ENCODE assay signal across 18 cellular contexts in genomic region chr10:103086799-103087198, GRCh38.
A peak's percentile ranks its signal among the peaks of the same experiment; 100 is the strongest.
DNase-seq lines count a peak whose midpoint lies in the region; ATAC-seq and TF ChIP-seq lines count a peak whose summit lies in the region.
"Had no signal": no experiment of that assay in that cellular context is flagged by ENCODE, and none has a peak within 500 bp of the region (broad histone marks: within the 10 kb centered on the region; RNA-seq: fewer than 3 reads in every experiment).

No MANE protein-coding gene starts in this region.

- TF ChIP-seq EP300 in esophagus muscularis mucosa (IDR thresholded peaks at IDR 0.05): no peak

- H3K4me3 Mint-ChIP-seq in WTC11: no peak overlapping the region
- H3K4me3 Mint-ChIP-seq: CD8-positive, alpha-beta memory T cell; H9 had no signal

- no peaks in the 10 kb centered on the region for H3K4me1 Mint-ChIP-seq in WTC11
- H3K4me1 Mint-ChIP-seq: CD8-positive, alpha-beta memory T cell; H9 had no signal

- no peak for TF ChIP-seq POLR2A in esophagus muscularis mucosa (IDR thresholded peaks at IDR 0.05; ENCODE audit: low read depth)

- TF ChIP-seq CTCF in GM13977 (IDR thresholded peaks at IDR 0.05; ENCODE audit: extremely low read depth, insufficient read depth, missing control alignments): peak; percentile 5
- TF ChIP-seq CTCF in WTC11 (IDR thresholded peaks at IDR 0.05): no peak
- TF ChIP-seq CTCF in esophagus muscularis mucosa (IDR thresholded peaks at IDR 0.05): no peak
- no peak for TF ChIP-seq CTCF in smooth muscle cell (IDR thresholded peaks at IDR 0.05; ENCODE audit: borderline replicate concordance, insufficient read depth, poor library complexity, severe bottlenecking)

- 95% methylated on average over 2 of the region's 2 CpGs for WGBS in esophagus muscularis mucosa
- 95% methylated on average over 2 of the region's 2 CpGs for WGBS in smooth muscle cell (ENCODE audit: low lambda C conversion rate)

- H3K4me1 ChIP-seq in esophagus muscularis mucosa: peaks cover 0 to 13% (median 6%) of the 10 kb centered on the region in 4 donors
- H3K4me1 ChIP-seq in smooth muscle cell (ENCODE audit: low read depth): no peaks in the 10 kb centered on the region
- H3K4me1 ChIP-seq: BLaER1 treated with 17β-estradiol and CSF1 and Interleukin-3, amounts not matched to agents 10 nM and 100 nM had no signal

- H3F3A ChIP-seq in smooth muscle cell (ENCODE audit: low read depth): peaks cover 16% of the 10 kb centered on the region

- POLR2A ChIA-PET in WTC11 (lab: Charles Lee): interaction anchor here (0.6 kb wide), 1 partner anchor 301 kb away, joined by 4 read pairs; no protein-coding TSS in a partner anchor

- no peak overlapping the region for H3K9ac ChIP-seq in smooth muscle cell (ENCODE audit: low read depth)
- H3K9ac ChIP-seq: BLaER1 treated with 17β-estradiol and CSF1 and Interleukin-3, amounts not matched to agents 10 nM and 100 nM; SK-N-SH had no signal

- DNase-seq in GM13977 (ENCODE audit: low spot score) (no peak), WTC11 (ENCODE audit: low spot score) (no peak), esophagus muscularis mucosa (ENCODE audit: extremely low spot score) (peak; percentile 21), smooth muscle cell (lab: John Stamatoyannopoulos, UW; ENCODE audit: unreplicated experiment) (no peak), Kasumi-1 (lab: John Stamatoyannopoulos, UW) (no peak), GM19240 (ENCODE audit: insufficient read length, low spot score) (no peak)
- DNase-seq: CD8-positive, alpha-beta memory T cell; H9; NCI-H1105 treated with DMSO at 0.1 percent for 48 hours; NCI-H1694; NCI-H2081 treated with DMSO at 0.1 percent for 48 hours; NCI-H510A; NCI-H774; Right ventricle myocardium superior; SK-N-SH had no signal

- H3K9me3 ChIP-seq in esophagus muscularis mucosa (no peaks in the 10 kb centered on the region), smooth muscle cell (replicated peaks; ENCODE audit: low read depth) (no peaks in the 10 kb centered on the region)
- H3K9me3 ChIP-seq: BLaER1 treated with 17β-estradiol and CSF1 and Interleukin-3, amounts not matched to agents 10 nM and 100 nM; SK-N-SH had no signal

- H3K4me3 ChIP-seq in esophagus muscularis mucosa (no peak overlapping the region), smooth muscle cell (no peak overlapping the region)
- H3K4me3 ChIP-seq: BLaER1 treated with 17β-estradiol and CSF1 and Interleukin-3, amounts not matched to agents 10 nM and 100 nM had no signal

- H4K20me1 ChIP-seq in smooth muscle cell (ENCODE audit: low read depth): no peaks in the 10 kb centered on the region

- CTCF ChIA-PET in WTC11 (lab: Charles Lee): interaction anchor here (0.6 to 2.6 kb wide), 6 partner anchors 26 to 169 kb away, joined by 3 to 25 read pairs (median 4); partner anchors contain the start of gene RPEL1

- H3K36me3 Mint-ChIP-seq in WTC11: peaks cover 48% of the 10 kb centered on the region

- H3K27me3 ChIP-seq in esophagus muscularis mucosa: no peaks in the 10 kb centered on the region
- no peaks in the 10 kb centered on the region for H3K27me3 ChIP-seq in smooth muscle cell (ENCODE audit: low read depth)
- H3K27me3 ChIP-seq: BLaER1 treated with 17β-estradiol and CSF1 and Interleukin-3, amounts not matched to agents 10 nM and 100 nM had no signal

- no peak overlapping the region for H3K27ac ChIP-seq in esophagus muscularis mucosa (replicated peaks in 1 of 4)
- H3K27ac ChIP-seq in smooth muscle cell (ENCODE audit: low read depth): peak overlapping the region; percentile 46
- H3K27ac ChIP-seq: BLaER1 treated with 17β-estradiol and CSF1 and Interleukin-3, amounts not matched to agents 10 nM and 100 nM had no signal

- no peaks in the 10 kb centered on the region for H3K27me3 Mint-ChIP-seq in WTC11 (ENCODE audit: low read depth)
- H3K27me3 Mint-ChIP-seq: CD8-positive, alpha-beta memory T cell had no signal

- no peaks in the 10 kb centered on the region for H3K79me2 ChIP-seq in smooth muscle cell (ENCODE audit: low read depth)

- in situ Hi-C loops in GM13977 (cut with MboI; ENCODE audit: low pct_unique_long_range_greater_than_20kb, low sequenced_read_pairs, unreplicated experiment): no loop called here

- no peak overlapping the region for H3K27ac Mint-ChIP-seq in WTC11

- no peak overlapping the region for H2AFZ ChIP-seq in smooth muscle cell (ENCODE audit: low read depth)

- ATAC-seq in WTC11: peak; percentile 60
- ATAC-seq in HG02610 (IDR thresholded peaks at IDR 0.05; ENCODE audit: unreplicated experiment): no peak
- ATAC-seq in HG03159 (IDR thresholded peaks at IDR 0.05; ENCODE audit: unreplicated experiment): no peak

- H3K9me3 Mint-ChIP-seq in WTC11: no peaks in the 10 kb centered on the region
- H3K9me3 Mint-ChIP-seq: CD8-positive, alpha-beta memory T cell; H9 had no signal

- intact Hi-C loops in esophagus muscularis mucosa (cut with DNase I): no loop called here

- H3K4me2 ChIP-seq in smooth muscle cell: no peak overlapping the region
- H3K4me2 ChIP-seq: BLaER1 treated with 17β-estradiol and CSF1 and Interleukin-3, amounts not matched to agents 10 nM and 100 nM; SK-N-SH had no signal

- peaks cover 44 to 97% (median 79%) of the 10 kb centered on the region in 4 donors for H3K36me3 ChIP-seq in esophagus muscularis mucosa
- peaks cover 4% of the 10 kb centered on the region for H3K36me3 ChIP-seq in smooth muscle cell (ENCODE audit: low read depth)

TF ChIP-seq in WTC11, 78 proteins besides CTCF, POLR2A, EP300 and RAD21:
- no peak for TF ChIP-seq NFYB (CRISPR knock-in tag; conservative IDR thresholded peaks at IDR 0.05; ENCODE audit: low read depth)
- no peak for TF ChIP-seq TCF7 (CRISPR knock-in tag; IDR thresholded peaks at IDR 0.05; ENCODE audit: low read depth)
- no peak for TF ChIP-seq CREB1 (CRISPR knock-in tag; IDR thresholded peaks at IDR 0.05)
- TF ChIP-seq, protein P1, sequence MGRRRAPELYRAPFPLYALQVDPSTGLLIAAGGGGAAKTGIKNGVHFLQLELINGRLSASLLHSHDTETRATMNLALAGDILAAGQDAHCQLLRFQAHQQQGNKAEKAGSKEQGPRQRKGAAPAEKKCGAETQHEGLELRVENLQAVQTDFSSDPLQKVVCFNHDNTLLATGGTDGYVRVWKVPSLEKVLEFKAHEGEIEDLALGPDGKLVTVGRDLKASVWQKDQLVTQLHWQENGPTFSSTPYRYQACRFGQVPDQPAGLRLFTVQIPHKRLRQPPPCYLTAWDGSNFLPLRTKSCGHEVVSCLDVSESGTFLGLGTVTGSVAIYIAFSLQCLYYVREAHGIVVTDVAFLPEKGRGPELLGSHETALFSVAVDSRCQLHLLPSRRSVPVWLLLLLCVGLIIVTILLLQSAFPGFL (CRISPR knock-in tag; IDR thresholded peaks at IDR 0.05; ENCODE audit: borderline replicate concordance): no peak
- no peak for TF ChIP-seq TEAD4 (CRISPR knock-in tag; IDR thresholded peaks at IDR 0.05)
- no peak for TF ChIP-seq E2F4 (CRISPR knock-in tag; IDR thresholded peaks at IDR 0.05; ENCODE audit: borderline replicate concordance, low read depth)
- TF ChIP-seq ZNF512 (CRISPR knock-in tag; IDR thresholded peaks at IDR 0.05; ENCODE audit: borderline replicate concordance): no peak
- no peak for TF ChIP-seq ETV6 (CRISPR knock-in tag; IDR thresholded peaks at IDR 0.05)
- TF ChIP-seq PRDM15 (CRISPR knock-in tag; IDR thresholded peaks at IDR 0.05): no peak
- no peak for TF ChIP-seq GRHL2 (CRISPR knock-in tag; IDR thresholded peaks at IDR 0.05; ENCODE audit: insufficient replicate concordance, severe bottlenecking)
TF ChIP-seq in WTC11: peak in this region for 0.
